8 cellular contexts compared by ENCODE assay signal in the genomic region with DNA sequence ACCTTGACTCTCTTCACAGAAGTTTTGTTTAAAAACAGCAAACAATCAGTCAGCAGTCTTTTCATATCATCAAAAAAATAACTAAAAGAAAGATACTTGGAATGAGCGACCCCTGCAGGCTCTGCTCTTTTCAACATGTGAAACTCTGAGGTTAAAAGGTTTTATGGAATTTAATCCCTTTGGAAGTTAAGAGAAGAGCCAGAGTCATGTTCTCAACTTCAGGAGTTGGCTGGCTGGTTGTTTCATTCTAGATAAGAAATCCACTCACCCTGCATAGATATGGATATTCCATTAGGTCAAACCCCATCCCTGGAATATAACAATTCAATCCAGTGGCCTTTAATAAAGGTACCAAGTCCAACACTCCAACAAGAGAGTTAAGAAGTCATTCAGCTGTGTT.
DNase-seq lines count a peak whose midpoint lies in the region; ATAC-seq, FAIRE-seq and TF ChIP-seq lines count a peak whose summit lies in the region.

No MANE protein-coding gene starts in this region.

- peaks cover 35% of the 10 kb centered on the region for H3K36me3 Mint-ChIP-seq in HFFc6 (ENCODE audit: low read depth)

- peak; percentile 65 for TF ChIP-seq CTCF in AG04450 (IDR thresholded peaks at IDR 0.05; ENCODE audit: low read depth, low read length)
- peak; percentile 88 for TF ChIP-seq CTCF in HFFc6 (IDR thresholded peaks at IDR 0.05)
- TF ChIP-seq CTCF in kidney (IDR thresholded peaks at IDR 0.05; ENCODE audit: borderline replicate concordance, extremely low read depth, insufficient read depth): peak; percentile 17
- peak in 1 of 2 donors; percentile 3 for TF ChIP-seq CTCF in suprapubic skin (IDR thresholded peaks at IDR 0.05)

- DNase-seq in AG04450 (ENCODE audit: low read depth, low spot score): no peak
- peak; percentile 62 for DNase-seq in HFFc6
- DNase-seq in astrocyte of the hippocampus (ENCODE audit: low read depth, low spot score): peak; percentile 65
- no peak for DNase-seq in kidney
- no peak for DNase-seq in GF-D8 (lab: John Stamatoyannopoulos, UW)
- no peak for DNase-seq in anterior cingulate cortex (lab: John Stamatoyannopoulos, UW)
- DNase-seq in suprapubic skin (ENCODE audit: low spot score in 2 of 2): no peak

- no peaks in the 10 kb centered on the region for H3K27me3 Mint-ChIP-seq in HFFc6 (ENCODE audit: insufficient read depth)

- POLR2A ChIA-PET in AG04450 (lab: Yijun Ruan, JAX): no interaction called here

- H3K4me1 Mint-ChIP-seq in HFFc6 (ENCODE audit: low read depth): peaks cover 39% of the 10 kb centered on the region

- CTCF ChIA-PET in AG04450 (lab: Charles Lee): interaction anchor here (1.1 to 1.3 kb wide), 3 partner anchors 9 to 394 kb away, joined by 4 to 6 read pairs (median 4); no protein-coding TSS in a partner anchor

- TF ChIP-seq POLR2A in suprapubic skin (IDR thresholded peaks at IDR 0.05): no peak

- H3K9me3 ChIP-seq in AG04450 (ENCODE audit: control insufficient read depth, insufficient read depth, low read length) (peaks cover 4% of the 10 kb centered on the region; the same call in 1 of the 2 replicates), kidney (ENCODE audit: control insufficient read depth in 1 of 2, low read length in 2 of 2) (no peaks in the 10 kb centered on the region), suprapubic skin (no peaks in the 10 kb centered on the region)

- intact Hi-C loops in kidney (cut with DNase I): no loop called here

- TF ChIP-seq EP300 in suprapubic skin (IDR thresholded peaks at IDR 0.05): no peak

- H3K27ac Mint-ChIP-seq in HFFc6: peak overlapping the region; percentile 73

- no peak overlapping the region for H3K9ac ChIP-seq in kidney (ENCODE audit: low read length in 2 of 2)

- no peaks in the 10 kb centered on the region for H3K27me3 ChIP-seq in AG04450 (ENCODE audit: control insufficient read depth, insufficient read depth, low read length)
- no peaks in the 10 kb centered on the region for H3K27me3 ChIP-seq in suprapubic skin

- no peaks in the 10 kb centered on the region for H3K36me3 ChIP-seq in kidney (ENCODE audit: control insufficient read depth in 1 of 2, insufficient read depth in 2 of 2, low read length in 2 of 2)
- no peaks in the 10 kb centered on the region for H3K36me3 ChIP-seq in suprapubic skin

- H3K4me3 ChIP-seq in AG04450 (ENCODE audit: low read depth, low read length) (no peak overlapping the region), kidney (ENCODE audit: low read length in 2 of 2) (no peak overlapping the region), suprapubic skin (no peak overlapping the region)

- 61% methylated on average over 1 of the region's 1 CpG for WGBS in suprapubic skin

- H3K9me3 Mint-ChIP-seq in HFFc6: peaks cover 18% of the 10 kb centered on the region

- no peaks in the 10 kb centered on the region for H3K4me1 ChIP-seq in kidney (ENCODE audit: control insufficient read depth in 1 of 2, insufficient read depth in 1 of 2, low read depth in 1 of 2, low read length in 2 of 2)
- H3K4me1 ChIP-seq in suprapubic skin: peaks cover 5% of the 10 kb centered on the region

- ATAC-seq in GM21526 (IDR thresholded peaks at IDR 0.05; ENCODE audit: low FRiP score, unreplicated experiment): no peak

- no peak overlapping the region for H3K27ac ChIP-seq in AG04450 (ENCODE audit: low read depth, low read length)
- H3K27ac ChIP-seq in kidney (ENCODE audit: low read depth in 2 of 2, low read length in 2 of 2): no peak overlapping the region
- H3K27ac ChIP-seq in suprapubic skin: no peak overlapping the region

- FAIRE-seq in kidney (lab: Jason Lieb, UNC): no peak

- peak overlapping the region; percentile 14; the same call in 1 of the 2 replicates for H3K4me3 Mint-ChIP-seq in HFFc6

Comparison
In these comparisons a context has a peak if more than half of its experiments do, and no peak if none do; other contexts are left out.
1. DNase-seq: peak in HFFc6 (single experiment) and astrocyte of the hippocampus (single experiment); none in AG04450 (single experiment), kidney (single experiment), GF-D8 (single experiment), anterior cingulate cortex (0 of 58) and suprapubic skin (0 of 2).